Comparison of ENCODE assay signal across 7 cellular contexts in genomic region chr7:100555153-100555552, GRCh38. TPM values are rescaled to one million over a fixed set of nuclear protein-coding genes. Genes with fewer than 3 reads are reported as not detected.
DNase-seq lines count a peak whose midpoint lies in the region; ATAC-seq and TF ChIP-seq lines count a peak whose summit lies in the region.
"Not testable (repeated sequence)": the region's sequence is repeated elsewhere in the genome, so short reads cannot be mapped to it uniquely, and the experiment has no call there.
"Had no signal": no experiment of that assay in that cellular context is flagged by ENCODE, and none has a peak within 500 bp of the region (broad histone marks: within the 10 kb centered on the region; RNA-seq: fewer than 3 reads in every experiment).

No MANE protein-coding gene starts in this region.

- ATAC-seq in CD8-positive, alpha-beta T cell; activated naive CD8-positive, alpha-beta T cell treated with anti-CD3 and anti-CD28 coated beads, Interleukin-2, amount 10 ng/mL, durations not matched to agents 7 days and 5 days (ENCODE audit: low read depth); stimulated activated effector memory CD8-positive, alpha-beta T cell treated with anti-CD3 and anti-CD28 coated beads, Interleukin-12 subunit alpha, Interleukin-12 subunit beta, amount 100 ng/mL, for 72 hours: not testable (repeated sequence)
- ATAC-seq in activated T-cell treated with anti-CD3 and anti-CD28 coated beads, Interleukin-2, amount 50 U/mL, for 72 hours (replicated peaks in 1 of 2), result peak in 1 of 2 donors; percentile 32

- H3K27me3 ChIP-seq in CD8-positive, alpha-beta T cell (ENCODE audit: insufficient read depth, low read length); esophagus (ENCODE audit: control insufficient read depth in 1 of 2, insufficient read depth in 2 of 2, low read length in 2 of 2): not testable (repeated sequence)

- H3K36me3 Mint-ChIP-seq in CD8-positive, alpha-beta T cell, result peaks cover 60% of the 10 kb centered on the region
- H3K36me3 Mint-ChIP-seq in activated T-cell treated with anti-CD3 and anti-CD28 coated beads, Interleukin-2, amount 50 U/mL, for 72 hours (ENCODE audit: insufficient read depth in 2 of 2), result peaks cover 12 to 21% of the 10 kb centered on the region in 2 donors
- H3K36me3 Mint-ChIP-seq in activated naive CD8-positive, alpha-beta T cell treated with anti-CD3 and anti-CD28 coated beads, Interleukin-2, amount 10 ng/mL, durations not matched to agents 7 days and 5 days, result peaks cover 25% of the 10 kb centered on the region
- H3K36me3 Mint-ChIP-seq in stimulated activated effector memory CD8-positive, alpha-beta T cell treated with anti-CD3 and anti-CD28 coated beads, Interleukin-12 subunit alpha, Interleukin-12 subunit beta, amount 100 ng/mL, for 72 hours, result peaks cover 100% of the 10 kb centered on the region

- H3K27ac ChIP-seq in CD8-positive, alpha-beta T cell (ENCODE audit: low read depth, low read length), result not testable (repeated sequence)
- H3K27ac ChIP-seq in VCaP (peak overlapping the region; percentile 100), esophagus (ENCODE audit: low read depth in 2 of 2, low read length in 1 of 2) (peak overlapping the region; percentile 84 to 86)

- peaks cover 11% of the 10 kb centered on the region for H3K4me1 ChIP-seq in CD8-positive, alpha-beta T cell (ENCODE audit: insufficient read depth, low read length)
- not testable (repeated sequence) for H3K4me1 ChIP-seq in esophagus (ENCODE audit: control insufficient read depth in 2 of 2, insufficient read depth in 2 of 2, low read length in 1 of 2)

- intact Hi-C loops in CD8-positive, alpha-beta T cell (cut with DNase I, micrococcal nuclease), result not testable (repeated sequence)

- WGBS in esophagus, 2 donors, result 55 to 60% methylated on average over 3 of the region's 3 CpGs

- H3K9me3 Mint-ChIP-seq in CD8-positive, alpha-beta T cell; activated T-cell treated with anti-CD3 and anti-CD28 coated beads, Interleukin-2, amount 50 U/mL, for 72 hours; activated naive CD8-positive, alpha-beta T cell treated with anti-CD3 and anti-CD28 coated beads, Interleukin-2, amount 10 ng/mL, durations not matched to agents 7 days and 5 days; stimulated activated effector memory CD8-positive, alpha-beta T cell treated with anti-CD3 and anti-CD28 coated beads, Interleukin-12 subunit alpha, Interleukin-12 subunit beta, amount 100 ng/mL, for 72 hours: not testable (repeated sequence)

- not testable (repeated sequence) for H3K4me3 Mint-ChIP-seq in CD8-positive, alpha-beta T cell; activated T-cell treated with anti-CD3 and anti-CD28 coated beads, Interleukin-2, amount 50 U/mL, for 72 hours; activated naive CD8-positive, alpha-beta T cell treated with anti-CD3 and anti-CD28 coated beads, Interleukin-2, amount 10 ng/mL, durations not matched to agents 7 days and 5 days; stimulated activated effector memory CD8-positive, alpha-beta T cell treated with anti-CD3 and anti-CD28 coated beads, Interleukin-12 subunit alpha, Interleukin-12 subunit beta, amount 100 ng/mL, for 72 hours

- H3K4me3 ChIP-seq in CD8-positive, alpha-beta T cell (ENCODE audit: low read depth, low read length); esophagus (ENCODE audit: low read depth in 1 of 2, low read length in 2 of 2): not testable (repeated sequence)

- POLR2A ChIA-PET in CD8-positive, alpha-beta T cell (lab: Charles Lee), result interaction anchor here (1.6 kb wide), 1 partner anchor 85 kb away, joined by 4 read pairs; no protein-coding TSS in a partner anchor
- POLR2A ChIA-PET in activated naive CD8-positive, alpha-beta T cell treated with anti-CD3 and anti-CD28 coated beads, Interleukin-2, amount 10 ng/mL, durations not matched to agents 7 days and 5 days (lab: Charles Lee), result interaction anchor here (1.1 kb wide), 1 partner anchor 29 kb away, joined by 5 read pairs; no protein-coding TSS in a partner anchor

- peaks cover 19% of the 10 kb centered on the region for H3K4me1 Mint-ChIP-seq in CD8-positive, alpha-beta T cell (ENCODE audit: low read depth)
- peaks cover 16% of the 10 kb centered on the region for H3K4me1 Mint-ChIP-seq in activated T-cell treated with anti-CD3 and anti-CD28 coated beads, Interleukin-2, amount 50 U/mL, for 72 hours (ENCODE audit: low read depth)
- H3K4me1 Mint-ChIP-seq in activated naive CD8-positive, alpha-beta T cell treated with anti-CD3 and anti-CD28 coated beads, Interleukin-2, amount 10 ng/mL, durations not matched to agents 7 days and 5 days, result peaks cover 12% of the 10 kb centered on the region
- H3K4me1 Mint-ChIP-seq in stimulated activated effector memory CD8-positive, alpha-beta T cell treated with anti-CD3 and anti-CD28 coated beads, Interleukin-12 subunit alpha, Interleukin-12 subunit beta, amount 100 ng/mL, for 72 hours, result peaks cover 14% of the 10 kb centered on the region

- H3K9me3 ChIP-seq in CD8-positive, alpha-beta T cell (ENCODE audit: low read length); esophagus (ENCODE audit: control insufficient read depth in 2 of 2, insufficient read depth in 1 of 2, low read depth in 1 of 2, low read length in 1 of 2): not testable (repeated sequence)

- H3K27me3 Mint-ChIP-seq in CD8-positive, alpha-beta T cell (ENCODE audit: low read depth); activated T-cell treated with anti-CD3 and anti-CD28 coated beads, Interleukin-2, amount 50 U/mL, for 72 hours (ENCODE audit: low read depth); activated naive CD8-positive, alpha-beta T cell treated with anti-CD3 and anti-CD28 coated beads, Interleukin-2, amount 10 ng/mL, durations not matched to agents 7 days and 5 days: not testable (repeated sequence)

- H3K27ac Mint-ChIP-seq in CD8-positive, alpha-beta T cell, result peak overlapping the region; percentile 5
- H3K27ac Mint-ChIP-seq in activated T-cell treated with anti-CD3 and anti-CD28 coated beads, Interleukin-2, amount 50 U/mL, for 72 hours, result peak overlapping the region; percentile 24
- H3K27ac Mint-ChIP-seq in activated naive CD8-positive, alpha-beta T cell treated with anti-CD3 and anti-CD28 coated beads, Interleukin-2, amount 10 ng/mL, durations not matched to agents 7 days and 5 days, result peak overlapping the region; percentile 46
- H3K27ac Mint-ChIP-seq in stimulated activated effector memory CD8-positive, alpha-beta T cell treated with anti-CD3 and anti-CD28 coated beads, Interleukin-12 subunit alpha, Interleukin-12 subunit beta, amount 100 ng/mL, for 72 hours, result peak overlapping the region; percentile 66

- peaks cover 39% of the 10 kb centered on the region for H3K36me3 ChIP-seq in CD8-positive, alpha-beta T cell (ENCODE audit: insufficient read depth, low read length)
- peaks cover 9 to 20% of the 10 kb centered on the region in 2 donors for H3K36me3 ChIP-seq in esophagus (ENCODE audit: control insufficient read depth in 2 of 2, insufficient read depth in 2 of 2, low read length in 1 of 2)

- TF ChIP-seq CTCF in CD8-positive, alpha-beta T cell (IDR thresholded peaks at IDR 0.05); VCaP (conservative IDR thresholded peaks at IDR 0.05): not testable (repeated sequence)

- not testable (repeated sequence) for DNase-seq in CD8-positive, alpha-beta T cell; activated T-cell treated with anti-CD3 and anti-CD28 coated beads, Interleukin-2, amount 50 U/mL, for 72 hours; activated naive CD8-positive, alpha-beta T cell treated with anti-CD3 and anti-CD28 coated beads, Interleukin-2, amount 10 ng/mL, durations not matched to agents 7 days and 5 days; stimulated activated effector memory CD8-positive, alpha-beta T cell treated with anti-CD3 and anti-CD28 coated beads, Interleukin-12 subunit alpha, Interleukin-12 subunit beta, amount 100 ng/mL, for 72 hours (ENCODE audit: low spot score in 2 of 2)

- CTCF ChIA-PET in CD8-positive, alpha-beta T cell (lab: Charles Lee), result interaction anchor here (1.0 to 15.9 kb wide), 7 partner anchors 10 to 137 kb away, joined by 3 to 211 read pairs (median 4); partner anchors contain the start of genes NYAP1, SPACDR and TSC22D4

RNA-seq across cellular contexts. Expression of gene AGFG2, which starts 16.1 kb away (rescaled TPM):
- 1 to 10 TPM; 4.4 to 6.3 TPM for total RNA-seq in CD8-positive, alpha-beta T cell
- 10 to 100 TPM; 35.5 to 53.7 TPM for total RNA-seq in activated T-cell treated with anti-CD3 and anti-CD28 coated beads, Interleukin-2, amount 50 U/mL, for 72 hours
- 10 to 100 TPM; 51.6 to 54.7 TPM for total RNA-seq in activated naive CD8-positive, alpha-beta T cell treated with anti-CD3 and anti-CD28 coated beads, Interleukin-2, amount 10 ng/mL, durations not matched to agents 7 days and 5 days
- polyA plus RNA-seq in esophagus, result 10 to 100 TPM; 15.8 to 37.9 TPM

RNA-seq across cellular contexts. Expression of gene SAP25, which starts 18.5 kb away (rescaled TPM):
- total RNA-seq in CD8-positive, alpha-beta T cell, result 10 to 100 TPM; 30.2 to 30.5 TPM
- total RNA-seq in activated T-cell treated with anti-CD3 and anti-CD28 coated beads, Interleukin-2, amount 50 U/mL, for 72 hours, result 10 to 100 TPM; 21.4 to 23.4 TPM
- total RNA-seq in activated naive CD8-positive, alpha-beta T cell treated with anti-CD3 and anti-CD28 coated beads, Interleukin-2, amount 10 ng/mL, durations not matched to agents 7 days and 5 days, result 10 to 100 TPM; 54.3 to 57.6 TPM
- polyA plus RNA-seq in esophagus, result 1 to 10 TPM; 1.5 to 3.3 TPM

RNA-seq across cellular contexts. Expression of gene LRCH4, which starts 30.8 kb away (rescaled TPM):
- 100 to 1,000 TPM; 244 to 254 TPM for total RNA-seq in CD8-positive, alpha-beta T cell
- total RNA-seq in activated T-cell treated with anti-CD3 and anti-CD28 coated beads, Interleukin-2, amount 50 U/mL, for 72 hours, result 100 to 1,000 TPM; 144 to 154 TPM
- 100 to 1,000 TPM; 239 to 258 TPM for total RNA-seq in activated naive CD8-positive, alpha-beta T cell treated with anti-CD3 and anti-CD28 coated beads, Interleukin-2, amount 10 ng/mL, durations not matched to agents 7 days and 5 days
- polyA plus RNA-seq in esophagus, result 10 to 100 TPM; 32.3 to 73.4 TPM

RNA-seq across cellular contexts. Expression of gene FBXO24, which starts 31.0 kb away (rescaled TPM):
- under 1 TPM; 0.30 to 0.53 TPM for total RNA-seq in CD8-positive, alpha-beta T cell
- total RNA-seq in activated T-cell treated with anti-CD3 and anti-CD28 coated beads, Interleukin-2, amount 50 U/mL, for 72 hours, result 1 to 10 TPM; 2.1 to 3.6 TPM
- 1 to 10 TPM; 1.1 to 1.2 TPM for total RNA-seq in activated naive CD8-positive, alpha-beta T cell treated with anti-CD3 and anti-CD28 coated beads, Interleukin-2, amount 10 ng/mL, durations not matched to agents 7 days and 5 days
- polyA plus RNA-seq in esophagus, result under 1 TPM; 0.33 to 0.81 TPM
- total RNA-seq: HT1080 had no signal

RNA-seq across cellular contexts. Expression of gene PCOLCE, which starts 47.0 kb away (rescaled TPM):
- 1 to 10 TPM; 7.9 to 8.0 TPM for total RNA-seq in CD8-positive, alpha-beta T cell
- 10 to 100 TPM; 12.9 to 13.7 TPM for total RNA-seq in activated T-cell treated with anti-CD3 and anti-CD28 coated beads, Interleukin-2, amount 50 U/mL, for 72 hours
- 10 to 100 TPM; 14.4 to 16.4 TPM for total RNA-seq in activated naive CD8-positive, alpha-beta T cell treated with anti-CD3 and anti-CD28 coated beads, Interleukin-2, amount 10 ng/mL, durations not matched to agents 7 days and 5 days
- 10 to 100 TPM in 1 of 2 donors, 1 to 10 TPM in 1; 9.9 to 11.0 TPM for polyA plus RNA-seq in esophagus

Comparison
In these comparisons a context has a peak if more than half of its experiments do, and no peak if none do; other contexts are left out.
1. H3K27ac Mint-ChIP-seq: peak in every context shown above with its lines; median percentile 66 in stimulated activated effector memory CD8-positive, alpha-beta T cell treated with anti-CD3 and anti-CD28 coated beads, Interleukin-12 subunit alpha, Interleukin-12 subunit beta, amount 100 ng/mL, for 72 hours; 46 in activated naive CD8-positive, alpha-beta T cell treated with anti-CD3 and anti-CD28 coated beads, Interleukin-2, amount 10 ng/mL, durations not matched to agents 7 days and 5 days; 24 in activated T-cell treated with anti-CD3 and anti-CD28 coated beads, Interleukin-2, amount 50 U/mL, for 72 hours; 5 in CD8-positive, alpha-beta T cell.
2. RNA of gene AGFG2, which starts 16.1 kb away (total RNA-seq): 51.6 to 54.7 TPM in activated naive CD8-positive, alpha-beta T cell treated with anti-CD3 and anti-CD28 coated beads, Interleukin-2, amount 10 ng/mL, durations not matched to agents 7 days and 5 days and 35.5 to 53.7 TPM in activated T-cell treated with anti-CD3 and anti-CD28 coated beads, Interleukin-2, amount 50 U/mL, for 72 hours; 4.4 to 6.3 TPM in CD8-positive, alpha-beta T cell; every median in the first group is over 4 times any median in the second.